13 cellular contexts compared by ENCODE assay signal in genomic region chr3:136893848-136894443, GRCh38. TPM values are rescaled to one million over a fixed set of nuclear protein-coding genes. Genes with fewer than 3 reads are reported as not detected.
DNase-seq lines count a peak whose midpoint lies in the region; ATAC-seq and TF ChIP-seq lines count a peak whose summit lies in the region.
"Had no signal": no experiment of that assay in that cellular context is flagged by ENCODE, and none has a peak within 500 bp of the region (broad histone marks: within the 10 kb centered on the region; RNA-seq: fewer than 3 reads in every experiment).

No MANE protein-coding gene starts in this region.

- H3K27me3 ChIP-seq in H9 (ENCODE audit: insufficient read depth, low read length): no peaks in the 10 kb centered on the region
- no peaks in the 10 kb centered on the region for H3K27me3 ChIP-seq in body of pancreas

- peaks cover 8% of the 10 kb centered on the region; the same call in 1 of the 2 replicates for H3K79me2 ChIP-seq in H9 (ENCODE audit: insufficient read depth, low read length)

- TF ChIP-seq CTCF in H9 (conservative IDR thresholded peaks at IDR 0.05) (no peak), body of pancreas (IDR thresholded peaks at IDR 0.05) (no peak)

- peak overlapping the region in 2 of 3 experiments; percentile 13 to 78; a peak in 3 of 7 replicates for H3K27ac Mint-ChIP-seq in H9
- H3K27ac Mint-ChIP-seq: T-helper 1 cell treated with Interleukin-12 subunit alpha and Interleukin-12 subunit beta and Interleukin-4 antibody, amounts not matched to agents 30 μg/mL and 1 μg/mL, for 36 hours had no signal

- no peak overlapping the region for H3K4me2 ChIP-seq in H9 (ENCODE audit: insufficient read depth, insufficient read length, low read length)

- no peaks in the 10 kb centered on the region for H3K9me3 ChIP-seq in H9 (ENCODE audit: control insufficient read depth, low read depth, low read length)
- no peaks in the 10 kb centered on the region for H3K9me3 ChIP-seq in body of pancreas
- H3K9me3 ChIP-seq: HAP-1 had no signal

- H3K36me3 Mint-ChIP-seq in H9 (ENCODE audit: insufficient read depth in 1 of 3, low read depth in 3 of 3): peaks cover 13 to 16% (median 14%) of the 10 kb centered on the region in 3 experiments

- H3K79me1 ChIP-seq in H9 (ENCODE audit: insufficient read depth, low read depth, low read length, poor library complexity, severe bottlenecking): no peaks in the 10 kb centered on the region

- no peaks in the 10 kb centered on the region for H3K36me3 ChIP-seq in body of pancreas (replicated peaks in 1 of 2; ENCODE audit: insufficient read depth in 1 of 2, low read depth in 2 of 2)
- H3K36me3 ChIP-seq: HAP-1 had no signal

- ATAC-seq in body of pancreas: peak; percentile 80
- no peak for ATAC-seq in HG03039 (IDR thresholded peaks at IDR 0.05; ENCODE audit: unreplicated experiment)
- ATAC-seq in HG03521 (IDR thresholded peaks at IDR 0.05; ENCODE audit: unreplicated experiment): no peak

- no peak overlapping the region for H3K4ac ChIP-seq in H9 (ENCODE audit: low read depth, low read length)

- no peak for TF ChIP-seq POLR2A in body of pancreas (IDR thresholded peaks at IDR 0.05)

- H3K23ac ChIP-seq in H9 (ENCODE audit: insufficient read length, low read depth, low read length): no peak overlapping the region

- no peak overlapping the region for H2BK15ac ChIP-seq in H9 (ENCODE audit: low read depth, low read length)

- H2BK12ac ChIP-seq in H9 (ENCODE audit: insufficient read length, low read depth, low read length): no peak overlapping the region

- no peak overlapping the region for H3K18ac ChIP-seq in H9 (ENCODE audit: insufficient read length, low read depth, low read length)

- no peaks in the 10 kb centered on the region for H3K23me2 ChIP-seq in H9 (ENCODE audit: insufficient read length, low read depth, low read length, poor library complexity, severe bottlenecking)

- WGBS in H9 (ENCODE audit: extremely low coverage, insufficient read length, low lambda C conversion rate): no CpG with 5 or more reads among the region's 5 CpGs
- 48 to 50% methylated on average over 5 of the region's 5 CpGs for WGBS in body of pancreas, 2 donors

- H4K20me1 ChIP-seq in H9 (ENCODE audit: control insufficient read depth, insufficient read depth, insufficient read length): no peaks in the 10 kb centered on the region

- no peak overlapping the region for H3K27ac ChIP-seq in H9 (ENCODE audit: insufficient read length, low read depth, low read length)
- H3K27ac ChIP-seq in body of pancreas: peak overlapping the region in 2 of 4 donors; percentile 61 to 62

- no peak overlapping the region for H4K8ac ChIP-seq in H9 (replicated peaks; ENCODE audit: insufficient read length, low read depth, low read length)

- peaks cover 8% of the 10 kb centered on the region; the same call in 1 of the 2 replicates for H3K4me1 ChIP-seq in H9 (ENCODE audit: insufficient read depth, low read length)
- H3K4me1 ChIP-seq in body of pancreas: peaks cover 20% of the 10 kb centered on the region

- H2AK5ac ChIP-seq in H9 (ENCODE audit: insufficient read length, low read length): no peak overlapping the region

- no peak overlapping the region for H3K56ac ChIP-seq in H9 (ENCODE audit: insufficient read length, low read depth, low read length)

- no peak overlapping the region for H3T11ph ChIP-seq in H9 (ENCODE audit: low read length)

- H2BK5ac ChIP-seq in H9 (ENCODE audit: insufficient read length, low read length): no peak overlapping the region

- H3K4me3 Mint-ChIP-seq in H9: no peak overlapping the region
- H3K4me3 Mint-ChIP-seq: T-helper 1 cell treated with Interleukin-12 subunit alpha and Interleukin-12 subunit beta and Interleukin-4 antibody, amounts not matched to agents 30 μg/mL and 1 μg/mL, for 36 hours had no signal

- H4K91ac ChIP-seq in H9 (ENCODE audit: insufficient read length, low read depth, low read length): no peak overlapping the region

- H3K27me3 Mint-ChIP-seq in H9 (ENCODE audit: low read depth): no peaks in the 10 kb centered on the region

- no peak overlapping the region for H3K14ac ChIP-seq in H9 (ENCODE audit: insufficient read depth, low read length)

- peak; percentile 62 for DNase-seq in AG08396 (ENCODE audit: low spot score)
- DNase-seq in H9: no peak
- DNase-seq in body of pancreas: peak in 1 of 4 donors; percentile 17
- DNase-seq in kidney tubule cell (ENCODE audit: low spot score): peak; percentile 68
- DNase-seq in NCI-H1105 treated with DMSO at 0.1 percent for 48 hours (lab: John Stamatoyannopoulos, UW): no peak
- no peak for DNase-seq in mucosa of gallbladder (ENCODE audit: low spot score)
- DNase-seq: activated T-cell treated with anti-CD3 and anti-CD28 coated beads, Interleukin-2, amount 50 U/mL, for 1 hour; COR-L47; NCI-H2171 had no signal

- H2BK120ac ChIP-seq in H9 (ENCODE audit: low read depth, low read length, poor library complexity, severe bottlenecking): no peak overlapping the region

- H3K9ac ChIP-seq in H9 (ENCODE audit: extremely low read depth, insufficient read length, low read length): no peak overlapping the region

- peaks cover 4 to 8% of the 10 kb centered on the region in 2 experiments; a peak in 3 of 5 replicates for H3K9me3 Mint-ChIP-seq in H9

- H3K4me3 ChIP-seq in body of pancreas: no peak overlapping the region
- H3K4me3 ChIP-seq: HAP-1 had no signal

- no peak overlapping the region for H2AFZ ChIP-seq in H9 (ENCODE audit: low read length)

- intact Hi-C loops in body of pancreas (cut with DNase I): no loop called here

- H4K5ac ChIP-seq in H9 (ENCODE audit: insufficient read length, low read depth, low read length): no peak overlapping the region

- H2BK20ac ChIP-seq in H9 (ENCODE audit: low read depth, low read length, poor library complexity, severe bottlenecking): no peak overlapping the region

- H3K4me1 Mint-ChIP-seq in H9: peaks cover 30 to 34% of the 10 kb centered on the region in 2 experiments

RNA-seq across cellular contexts. Expression of gene NCK1, which starts 31.9 kb away (rescaled TPM):
- total RNA-seq in H9 (2021): 26.4 and 27.5 TPM in 2 replicates
- total RNA-seq in body of pancreas: 10 to 100 TPM; 19.4 to 20.0 TPM
- 27.6 TPM for total RNA-seq in mucosa of gallbladder

Comparison
In these comparisons a context has a peak if more than half of its experiments do, and no peak if none do; other contexts are left out.
1. DNase-seq: peak in AG08396 (single experiment) and kidney tubule cell (single experiment); none in H9 (single experiment), NCI-H1105 treated with DMSO at 0.1 percent for 48 hours (single experiment) and mucosa of gallbladder (single experiment).